Comparison of ENCODE assay signal across 30 cellular contexts in the genomic region with DNA sequence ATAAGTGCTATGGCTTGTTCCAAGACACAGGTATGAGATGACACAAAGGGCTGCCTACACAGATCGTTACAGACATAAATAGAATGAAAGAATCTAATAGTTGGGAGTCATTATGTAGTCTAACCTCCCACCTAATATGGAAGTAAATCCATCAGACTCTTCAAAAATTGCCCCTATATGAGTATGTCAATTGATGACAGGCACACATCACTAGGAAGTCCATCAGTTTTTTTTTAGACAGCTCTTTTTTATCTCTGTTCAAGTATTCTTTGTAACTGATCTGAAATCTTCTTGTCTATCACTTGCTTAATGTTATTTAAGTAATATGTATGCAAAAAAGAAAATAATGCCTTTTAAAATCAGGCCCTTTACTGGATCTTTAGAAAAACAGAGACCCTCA.
"Had no signal": no experiment of that assay in that cellular context is flagged by ENCODE, and none has a peak within 500 bp of the region (broad histone marks: within the 10 kb centered on the region; RNA-seq: fewer than 3 reads in every experiment).

No MANE protein-coding gene starts in this region.

- H3K27ac ChIP-seq: adrenal gland, ascending aorta, body of pancreas, brain microvascular endothelial cell, breast epithelium, cardiac muscle cell had no signal

- H3K9me3 ChIP-seq: adrenal gland, ascending aorta, body of pancreas, breast epithelium had no signal

- H3K36me3 ChIP-seq: adrenal gland, ascending aorta, brain microvascular endothelial cell, breast epithelium, cardiac muscle cell had no signal

- DNase-seq: activated effector memory CD4-positive, alpha-beta T cell treated with anti-CD3 and anti-CD28 coated beads, Interleukin-2, amount 50 U/mL, for 16 hours; activated effector memory CD4-positive, alpha-beta T cell treated with Interleukin-2 at 50 U/mL for 16 hours; activated gamma-delta T cell; activated gamma-delta T cell treated with Interleukin-2 at 50 U/mL for 16 hours; activated naive CD4-positive, alpha-beta T cell; activated naive CD4-positive, alpha-beta T cell treated with anti-CD3 and anti-CD28 coated beads for 36 hours; activated naive CD4-positive, alpha-beta T cell treated with anti-CD3 and anti-CD28 coated beads, Interleukin-2, amount 10 ng/mL, durations not matched to agents 7 days and 5 days; activated naive CD4-positive, alpha-beta T cell treated with anti-CD3 and anti-CD28 coated beads, Interleukin-2, amount 50 U/mL, for 16 hours; activated naive CD4-positive, alpha-beta T cell treated with Interleukin-2 at 50 U/mL for 16 hours; activated naive CD8-positive, alpha-beta T cell treated with anti-CD3 and anti-CD28 coated beads for 36 hours; activated naive CD8-positive, alpha-beta T cell treated with anti-CD3 and anti-CD28 coated beads, Interleukin-2, amount 10 ng/mL, durations not matched to agents 7 days and 5 days; activated naive CD8-positive, alpha-beta T cell treated with anti-CD3 and anti-CD28 coated beads, Interleukin-2, amount 50 U/mL, for 24 hours; activated T-cell treated with anti-CD3 and anti-CD28 coated beads, Interleukin-2, amount 50 U/mL, for 1 hour; activated T-cell treated with anti-CD3 and anti-CD28 coated beads, Interleukin-2, amount 50 U/mL, for 24 hours; activated T-cell treated with anti-CD3 and anti-CD28 coated beads, Interleukin-2, amount 50 U/mL, for 4 hours; activated T-cell treated with anti-CD3 and anti-CD28 coated beads, Interleukin-2, amount 50 U/mL, for 48 hours; activated T-cell treated with anti-CD3 and anti-CD28 coated beads, Interleukin-2, amount 50 U/mL, for 72 hours; adrenal gland; amniotic stem cell; amygdala; anterior cingulate cortex; aorta; body of pancreas; brain microvascular endothelial cell; central memory CD4-positive, alpha-beta T cell; cerebellar nuclear complex had no signal

- H3K27me3 ChIP-seq: adrenal gland, ascending aorta, body of pancreas, brain microvascular endothelial cell, breast epithelium, cardiac muscle cell had no signal

- FAIRE-seq: bronchial epithelial cell had no signal

- H3K4me3 ChIP-seq: adrenal gland, ascending aorta, body of pancreas, breast epithelium, cardiac muscle cell had no signal
